7 cellular contexts compared by ENCODE assay signal in the genomic region with DNA sequence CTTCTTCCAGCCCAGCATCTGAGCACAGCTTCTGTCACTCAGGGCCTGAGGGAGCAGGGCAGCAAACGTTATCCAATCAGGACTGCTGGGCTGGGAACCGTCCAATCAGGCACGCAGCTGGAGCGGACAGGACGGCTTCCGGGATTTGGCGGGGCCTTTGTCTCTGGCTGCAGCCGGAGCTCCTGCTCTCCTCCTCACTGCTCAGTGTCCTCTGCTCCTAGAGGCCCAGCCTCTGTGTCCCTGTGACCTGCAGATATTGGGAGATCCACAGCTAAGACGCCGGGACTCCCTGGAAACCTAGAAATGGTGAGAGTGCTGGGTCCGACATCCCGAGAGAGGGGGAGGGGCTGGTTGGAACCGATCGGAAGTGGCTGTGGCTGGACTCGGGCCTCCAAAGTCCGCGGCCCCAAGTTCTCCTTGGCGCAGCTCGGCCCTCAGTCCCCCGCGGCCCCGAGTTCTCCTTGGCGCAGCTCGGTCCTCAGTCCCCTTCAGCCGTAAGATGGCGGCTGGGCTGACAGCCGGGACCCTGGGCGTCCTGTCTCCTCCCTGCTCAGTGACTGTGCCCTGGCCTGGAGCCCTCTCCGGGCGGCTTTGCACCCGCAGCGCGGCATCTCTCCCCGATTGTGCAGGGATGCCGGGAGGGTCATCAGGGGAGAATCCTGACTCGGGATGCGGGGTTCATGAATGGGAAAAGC.
DNase-seq lines count a peak whose midpoint lies in the region; ATAC-seq and TF ChIP-seq lines count a peak whose summit lies in the region.

A gene (plus strand): TSS at position 154 of the 695 bp plus-strand sequence. CDS start 150 bp downstream, at position 304.

- in situ Hi-C loops in astrocyte of the spinal cord (cut with HindIII; ENCODE audit: low sequenced_read_pairs): no loop called here

- H3K4me3 ChIP-seq in astrocyte of the spinal cord (ENCODE audit: low read depth, low read length) (peak within 1 kb of the TSS; percentile 82), retinal pigment epithelial cell (ENCODE audit: low read length) (peak within 1 kb of the TSS; percentile 95)

- TF ChIP-seq CTCF in astrocyte of the spinal cord (IDR thresholded peaks at IDR 0.05; ENCODE audit: low read depth, low read length) (no peak), retinal pigment epithelial cell (conservative IDR thresholded peaks at IDR 0.05; ENCODE audit: low read depth, low read length) (no peak)

- ATAC-seq in GM18508 (IDR thresholded peaks at IDR 0.05; ENCODE audit: insufficient read depth, unreplicated experiment) (peak; percentile 97), HG03025 (IDR thresholded peaks at IDR 0.05; ENCODE audit: low FRiP score, unreplicated experiment) (peak; percentile 99)

- DNase-seq in NCI-H2081 (lab: John Stamatoyannopoulos, UW): peak; percentile 94 to 98
- peak; percentile 91 for DNase-seq in T1000 (lab: John Stamatoyannopoulos, UW)
- DNase-seq in astrocyte of the spinal cord (ENCODE audit: low read depth, low spot score): peak; percentile 92
- peak; percentile 37 to 97 (median 88) for DNase-seq in hypothalamus (lab: John Stamatoyannopoulos, UW)
- DNase-seq in retinal pigment epithelial cell (ENCODE audit: low read depth): peak; percentile 72

Comparison
In these comparisons a context has a peak if more than half of its experiments do, and no peak if none do; other contexts are left out.
1. Peak in every context shown above with its lines: DNase-seq, ATAC-seq and H3K4me3 ChIP-seq.